Comparison of ENCODE assay signal across 8 cellular contexts in genomic region chr15:52010633-52011595, GRCh38. TPM values are rescaled to one million over a fixed set of nuclear protein-coding genes. Genes with fewer than 3 reads are reported as not detected.
A peak's percentile ranks its signal among the peaks of the same experiment; 100 is the strongest.
DNase-seq lines count a peak whose midpoint lies in the region; ATAC-seq and TF ChIP-seq lines count a peak whose summit lies in the region.

No MANE protein-coding gene starts in this region.

- in situ Hi-C loops in mammary epithelial cell (cut with MboI; ENCODE audit: low sequenced_read_pairs in 2 of 2): no loop called here

- peak overlapping the region; percentile 55 for H2AFZ ChIP-seq in mammary epithelial cell (ENCODE audit: low read depth, low read length)

- WGBS in mammary epithelial cell (ENCODE audit: low coverage, missing lambda C conversion rate): 56% methylated on average over 14 of the region's 14 CpGs

- CTCF ChIA-PET in mammary epithelial cell (lab: Charles Lee; ENCODE audit: low non-redundant PET): no interaction called here

- no peaks in the 10 kb centered on the region for H3K36me3 ChIP-seq in mammary epithelial cell (ENCODE audit: insufficient read depth, low read length)

- no peak for TF ChIP-seq CTCF in mammary epithelial cell (conservative IDR thresholded peaks at IDR 0.05 in 1 of 2, IDR thresholded peaks at IDR 0.05 in 1 of 2; ENCODE audit: extremely low read depth in 1 of 2, insufficient read depth in 1 of 2, low read depth in 1 of 2, low read length in 2 of 2)

- H3K27ac ChIP-seq in mammary epithelial cell (ENCODE audit: insufficient read depth, low read depth, low read length): peak overlapping the region; percentile 58

- H4K20me1 ChIP-seq in mammary epithelial cell (ENCODE audit: insufficient read depth, low read length): no peaks in the 10 kb centered on the region

- H3K4me2 ChIP-seq in mammary epithelial cell (ENCODE audit: insufficient read depth, low read depth, low read length): peak overlapping the region; percentile 29

- H3K27me3 ChIP-seq in mammary epithelial cell (ENCODE audit: insufficient read depth, low read length): no peaks in the 10 kb centered on the region

- H3K9ac ChIP-seq in mammary epithelial cell (ENCODE audit: insufficient read depth, low read length): no peak overlapping the region

- no peaks in the 10 kb centered on the region for H3K79me2 ChIP-seq in mammary epithelial cell (ENCODE audit: insufficient read depth, low read length)

- no peak overlapping the region for H3K4me3 ChIP-seq in mammary epithelial cell (replicated peaks in 1 of 3; ENCODE audit: insufficient read depth in 1 of 3, low read depth in 2 of 3, low read length in 3 of 3)

- H3K4me1 ChIP-seq in mammary epithelial cell (ENCODE audit: insufficient read depth, low read length): peaks cover 46% of the 10 kb centered on the region

- intact Hi-C loops in mammary epithelial cell (cut with micrococcal nuclease): loop anchor here (2.0 kb wide), 1 partner anchor 16 kb away; no protein-coding TSS in a partner anchor

- H3K9me3 ChIP-seq in mammary epithelial cell (replicated peaks; ENCODE audit: insufficient read depth, low read length): no peaks in the 10 kb centered on the region

- ATAC-seq in GM18907 (IDR thresholded peaks at IDR 0.05; ENCODE audit: unreplicated experiment) (no peak), GM18517 (IDR thresholded peaks at IDR 0.05; ENCODE audit: unreplicated experiment) (no peak)

- dilution Hi-C loops in mammary epithelial cell (cut with HindIII; ENCODE audit: low sequenced_read_pairs): no loop called here

- TSS peak; percentile 52 for BruUV-seq in mammary epithelial cell (replicated peaks; lab: Mats Ljungman, UMichigan)

- DNase-seq in DMS 273 (lab: John Stamatoyannopoulos, UW; ENCODE audit: unreplicated experiment): peak; percentile 12
- no peak for DNase-seq in DMS 273 treated with DMSO at 0.1 percent for 48 hours (lab: John Stamatoyannopoulos, UW)
- peak; percentile 53 for DNase-seq in NCI-H2196 (lab: John Stamatoyannopoulos, UW; ENCODE audit: unreplicated experiment)
- peak; percentile 94 for DNase-seq in mammary epithelial cell
- DNase-seq in stimulated activated CD4-positive, alpha-beta T cell treated with anti-CD3 and anti-CD28 coated beads, Interleukin-4, amount 100 ng/mL, for 1 hour: peak; percentile 56
- DNase-seq in NCI-H1417 (lab: John Stamatoyannopoulos, UW): no peak

RNA-seq across cellular contexts. Expression of gene MAPK6, which starts 8.1 kb away (rescaled TPM):
- 100 to 1,000 TPM in 1 of 2 donors, 10 to 100 TPM in 1; 99.9 to 105 TPM for total RNA-seq in mammary epithelial cell
- 42.5 TPM for polyA plus RNA-seq in mammary epithelial cell
- 76.9 TPM for polyA minus RNA-seq in mammary epithelial cell

RNA-seq across cellular contexts. Expression of gene LEO1, which starts 39.3 kb away (rescaled TPM):
- 10 to 100 TPM; 11.3 to 25.5 TPM for total RNA-seq in mammary epithelial cell
- polyA plus RNA-seq in mammary epithelial cell: 7.3 TPM
- 7.5 TPM for polyA minus RNA-seq in mammary epithelial cell

Comparison
In these comparisons a context has a peak if more than half of its experiments do, and no peak if none do; other contexts are left out.
1. DNase-seq: peak in DMS 273 (single experiment), NCI-H2196 (single experiment), mammary epithelial cell (single experiment) and stimulated activated CD4-positive, alpha-beta T cell treated with anti-CD3 and anti-CD28 coated beads, Interleukin-4, amount 100 ng/mL, for 1 hour (single experiment); none in DMS 273 treated with DMSO at 0.1 percent for 48 hours (single experiment) and NCI-H1417 (0 of 3).